ENCODE assay signal across 32 cellular contexts in the genomic region with DNA sequence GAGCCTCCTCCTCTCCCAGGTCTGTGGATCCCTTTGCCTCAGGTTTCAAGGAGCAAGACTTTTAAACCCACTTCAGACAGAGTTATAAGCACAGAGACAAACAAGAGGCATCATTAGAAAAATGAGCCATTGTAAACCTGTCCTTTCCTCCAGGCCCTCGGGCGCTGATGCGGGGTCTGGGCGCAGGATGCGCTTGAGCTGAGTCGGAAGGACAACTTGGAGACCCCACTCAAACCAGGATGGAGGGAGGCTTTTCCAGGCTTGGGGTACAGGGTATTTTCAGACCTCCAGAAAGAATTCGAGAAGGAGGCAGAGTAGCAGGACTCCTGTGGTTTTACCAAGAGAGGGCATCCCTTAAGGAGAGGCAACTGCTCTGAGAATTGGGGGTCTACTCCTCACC.
"Had no signal": no experiment of that assay in that cellular context is flagged by ENCODE, and none has a peak within 500 bp of the region (broad histone marks: within the 10 kb centered on the region; RNA-seq: fewer than 3 reads in every experiment).

No MANE protein-coding gene starts in this region.

- H3K4me3 ChIP-seq: adrenal gland, body of pancreas, breast epithelium had no signal

- H3K27ac Mint-ChIP-seq: activated B cell treated with CpG ODN at 0.5 μM for 24 hours; activated CD4-positive, alpha-beta memory T cell treated with anti-CD3 and anti-CD28 coated beads for 36 hours; activated CD4-positive, alpha-beta T cell treated with anti-CD3 and anti-CD28 coated beads, Interleukin-2, amount 10 ng/mL, durations not matched to agents 24 days and 14 days; activated CD8-positive, alpha-beta T cell treated with anti-CD3 and anti-CD28 coated beads for 36 hours; activated naive CD4-positive, alpha-beta T cell treated with anti-CD3 and anti-CD28 coated beads for 36 hours; activated naive CD4-positive, alpha-beta T cell treated with anti-CD3 and anti-CD28 coated beads, Interleukin-2, amount 50 U/mL, for 72 hours; activated naive CD8-positive, alpha-beta T cell treated with anti-CD3 and anti-CD28 coated beads for 36 hours; activated T-cell treated with anti-CD3 and anti-CD28 coated beads, Interleukin-2, amount 50 U/mL, for 72 hours; activated T-helper 1 cell treated with anti-CD3 and anti-CD28 coated beads, Interleukin-12 subunit alpha, Interleukin-12 subunit beta, Interleukin-2, Interleukin-4 antibody, amounts not matched to agents 30 ng/mL and 10 ng/mL and 1 ng/mL, durations not matched to agents 14 hours and 24 hours and 36 hours; activated T-helper 17 cell treated with anti-CD3 and anti-CD28 coated beads, Interleukin-2, amount 50 U/mL, for 72 hours; T-cell; T-helper 17 cell had no signal

- H3K27ac ChIP-seq: adrenal gland, body of pancreas, brain microvascular endothelial cell, breast epithelium, VCaP had no signal

- H3K9me3 ChIP-seq: adrenal gland, body of pancreas, breast epithelium had no signal

- H3K9me3 Mint-ChIP-seq: activated B cell treated with CpG ODN at 0.5 μM for 24 hours; activated CD4-positive, alpha-beta memory T cell treated with anti-CD3 and anti-CD28 coated beads for 36 hours; activated CD4-positive, alpha-beta T cell treated with anti-CD3 and anti-CD28 coated beads, Interleukin-2, amount 10 ng/mL, durations not matched to agents 24 days and 14 days; activated CD8-positive, alpha-beta T cell treated with anti-CD3 and anti-CD28 coated beads for 36 hours; activated naive CD4-positive, alpha-beta T cell treated with anti-CD3 and anti-CD28 coated beads for 36 hours; activated naive CD4-positive, alpha-beta T cell treated with anti-CD3 and anti-CD28 coated beads, Interleukin-2, amount 50 U/mL, for 72 hours; activated naive CD8-positive, alpha-beta T cell treated with anti-CD3 and anti-CD28 coated beads for 36 hours; activated T-cell treated with anti-CD3 and anti-CD28 coated beads, Interleukin-2, amount 50 U/mL, for 4 hours; activated T-cell treated with anti-CD3 and anti-CD28 coated beads, Interleukin-2, amount 50 U/mL, for 72 hours; activated T-helper 1 cell treated with anti-CD3 and anti-CD28 coated beads, Interleukin-12 subunit alpha, Interleukin-12 subunit beta, Interleukin-2, Interleukin-4 antibody, amounts not matched to agents 30 ng/mL and 10 ng/mL and 1 ng/mL, durations not matched to agents 14 hours and 24 hours and 36 hours; activated T-helper 17 cell treated with anti-CD3 and anti-CD28 coated beads, Interleukin-2, amount 50 U/mL, for 72 hours; T-cell had no signal

- H3K36me3 ChIP-seq: adrenal gland, brain microvascular endothelial cell, breast epithelium had no signal

- H3K36me3 Mint-ChIP-seq: activated CD4-positive, alpha-beta memory T cell treated with anti-CD3 and anti-CD28 coated beads for 36 hours; activated naive CD4-positive, alpha-beta T cell treated with anti-CD3 and anti-CD28 coated beads, Interleukin-2, amount 50 U/mL, for 72 hours; activated naive CD8-positive, alpha-beta T cell treated with anti-CD3 and anti-CD28 coated beads for 36 hours; T-cell had no signal

- ATAC-seq: activated CD8-positive, alpha-beta T cell treated with anti-CD3 and anti-CD28 coated beads for 36 hours; activated naive CD4-positive, alpha-beta T cell treated with anti-CD3 and anti-CD28 coated beads, Interleukin-2, amount 50 U/mL, for 72 hours; activated T-cell treated with anti-CD3 and anti-CD28 coated beads, Interleukin-2, amount 50 U/mL, for 4 hours; activated T-cell treated with anti-CD3 and anti-CD28 coated beads, Interleukin-2, amount 50 U/mL, for 72 hours; activated T-helper 17 cell treated with anti-CD3 and anti-CD28 coated beads, Interleukin-2, amount 50 U/mL, for 72 hours; body of pancreas; T-cell; T-helper 17 cell had no signal

- H3K27me3 ChIP-seq: adrenal gland, body of pancreas, brain microvascular endothelial cell, breast epithelium had no signal

- H3K4me1 ChIP-seq: adrenal gland, body of pancreas, breast epithelium had no signal

- DNase-seq: activated B cell treated with CpG ODN at 0.5 μM for 24 hours; activated CD4-positive, alpha-beta memory T cell treated with anti-CD3 and anti-CD28 coated beads for 36 hours; activated CD4-positive, alpha-beta T cell treated with anti-CD3 and anti-CD28 coated beads for 4 hours; activated CD4-positive, alpha-beta T cell treated with anti-CD3 and anti-CD28 coated beads, Interleukin-2, amount 10 ng/mL, durations not matched to agents 24 days and 14 days; activated CD4-positive, alpha-beta T cell treated with anti-CD3 and anti-CD28 coated beads, Interleukin-2, amount 50 U/mL, for 1 hour; activated CD4-positive, alpha-beta T cell treated with anti-CD3 and anti-CD28 coated beads, Interleukin-2, amount 50 U/mL, for 4 hours; activated CD4-positive, CD25-positive, alpha-beta regulatory T cell treated with anti-CD3 and anti-CD28 coated beads, Interleukin-2, amount 50 U/mL, for 72 hours; activated CD8-positive, alpha-beta memory T cell treated with anti-CD3 and anti-CD28 coated beads, Interleukin-2, amount 50 U/mL, for 4 hours; activated CD8-positive, alpha-beta T cell treated with anti-CD3 and anti-CD28 coated beads for 36 hours; activated effector memory CD4-positive, alpha-beta T cell treated with anti-CD3 and anti-CD28 coated beads, Interleukin-2, amount 50 U/mL, for 16 hours; activated gamma-delta T cell treated with Interleukin-2 at 50 U/mL for 16 hours; activated naive CD4-positive, alpha-beta T cell; activated naive CD4-positive, alpha-beta T cell treated with anti-CD3 and anti-CD28 coated beads for 36 hours; activated naive CD4-positive, alpha-beta T cell treated with anti-CD3 and anti-CD28 coated beads, Interleukin-2, amount 50 U/mL, for 16 hours; activated naive CD8-positive, alpha-beta T cell treated with anti-CD3 and anti-CD28 coated beads for 36 hours; activated T-cell treated with anti-CD3 and anti-CD28 coated beads for 4 hours; activated T-cell treated with anti-CD3 and anti-CD28 coated beads, Interleukin-2, amount 50 U/mL, for 1 hour; activated T-cell treated with anti-CD3 and anti-CD28 coated beads, Interleukin-2, amount 50 U/mL, for 4 hours; activated T-cell treated with anti-CD3 and anti-CD28 coated beads, Interleukin-2, amount 50 U/mL, for 72 hours; adrenal gland; amniotic stem cell; aorta; body of pancreas; brain microvascular endothelial cell; central memory CD4-positive, alpha-beta T cell; T-cell; T-helper 17 cell had no signal

- H3K4me3 Mint-ChIP-seq: activated B cell treated with CpG ODN at 0.5 μM for 24 hours; activated CD4-positive, alpha-beta memory T cell treated with anti-CD3 and anti-CD28 coated beads for 36 hours; activated CD4-positive, alpha-beta T cell treated with anti-CD3 and anti-CD28 coated beads, Interleukin-2, amount 10 ng/mL, durations not matched to agents 24 days and 14 days; activated CD8-positive, alpha-beta T cell treated with anti-CD3 and anti-CD28 coated beads for 36 hours; activated naive CD4-positive, alpha-beta T cell treated with anti-CD3 and anti-CD28 coated beads for 36 hours; activated naive CD8-positive, alpha-beta T cell treated with anti-CD3 and anti-CD28 coated beads for 36 hours; activated T-cell treated with anti-CD3 and anti-CD28 coated beads, Interleukin-2, amount 50 U/mL, for 4 hours; activated T-cell treated with anti-CD3 and anti-CD28 coated beads, Interleukin-2, amount 50 U/mL, for 72 hours; activated T-helper 1 cell treated with anti-CD3 and anti-CD28 coated beads, Interleukin-12 subunit alpha, Interleukin-12 subunit beta, Interleukin-2, Interleukin-4 antibody, amounts not matched to agents 30 ng/mL and 10 ng/mL and 1 ng/mL, durations not matched to agents 14 hours and 24 hours and 36 hours; activated T-helper 17 cell treated with anti-CD3 and anti-CD28 coated beads, Interleukin-2, amount 50 U/mL, for 72 hours; T-cell; T-helper 17 cell had no signal

- H3K4me1 Mint-ChIP-seq: activated B cell treated with CpG ODN at 0.5 μM for 24 hours; activated CD4-positive, alpha-beta T cell treated with anti-CD3 and anti-CD28 coated beads, Interleukin-2, amount 10 ng/mL, durations not matched to agents 24 days and 14 days; activated naive CD8-positive, alpha-beta T cell treated with anti-CD3 and anti-CD28 coated beads for 36 hours; activated T-helper 17 cell treated with anti-CD3 and anti-CD28 coated beads, Interleukin-2, amount 50 U/mL, for 72 hours; T-cell; T-helper 17 cell had no signal

- H3K27me3 Mint-ChIP-seq: activated CD4-positive, alpha-beta memory T cell treated with anti-CD3 and anti-CD28 coated beads for 36 hours had no signal
